ENCODE assay signal across 20 cellular contexts in genomic region chr1:149633632-149634261, GRCh38. TPM values are rescaled to one million over a fixed set of nuclear protein-coding genes. Genes with fewer than 3 reads are reported as not detected.
DNase-seq lines count a peak whose midpoint lies in the region; ATAC-seq, FAIRE-seq and TF ChIP-seq lines count a peak whose summit lies in the region.
"Not testable (repeated sequence)": the region's sequence is repeated elsewhere in the genome, so short reads cannot be mapped to it uniquely, and the experiment has no call there.
"Had no signal": no experiment of that assay in that cellular context is flagged by ENCODE, and none has a peak within 500 bp of the region (broad histone marks: within the 10 kb centered on the region; RNA-seq: fewer than 3 reads in every experiment).

No MANE protein-coding gene starts in this region.

- POLR2A ChIA-PET in Caco-2 (lab: Charles Lee); activated CD4-positive, alpha-beta memory T cell treated with anti-CD3 and anti-CD28 coated beads, Interleukin-2, amount 10 ng/mL, durations not matched to agents 7 days and 5 days (lab: Charles Lee); K562 (lab: Yijun Ruan, JAX): not testable (repeated sequence)

- 3% methylated on average over 7 of the region's 9 CpGs for WGBS in K562 (ENCODE audit: insufficient coverage, low coverage, missing lambda C conversion rate)

- H3K4me1 Mint-ChIP-seq in Caco-2 (ENCODE audit: low read depth, unreplicated experiment) (peaks cover 19% of the 10 kb centered on the region), nephron progenitor cell (peaks cover 29% of the 10 kb centered on the region)
- H3K4me1 Mint-ChIP-seq in activated CD4-positive, alpha-beta memory T cell treated with anti-CD3 and anti-CD28 coated beads, Interleukin-2, amount 10 ng/mL, durations not matched to agents 7 days and 5 days, result peaks cover 35% of the 10 kb centered on the region
- peaks cover 36% of the 10 kb centered on the region for H3K4me1 Mint-ChIP-seq in stimulated activated naive CD8-positive, alpha-beta T cell treated with anti-CD3 and anti-CD28 coated beads, Interleukin-15, Interleukin-2, amounts not matched to agents 100 ng/mL and 50 ng/mL, for 24 hours (ENCODE audit: low read depth)

- peak overlapping the region; percentile 58 for H3K4me3 Mint-ChIP-seq in Caco-2 (ENCODE audit: unreplicated experiment)
- H3K4me3 Mint-ChIP-seq in activated CD4-positive, alpha-beta memory T cell treated with anti-CD3 and anti-CD28 coated beads, Interleukin-2, amount 10 ng/mL, durations not matched to agents 7 days and 5 days, result peak overlapping the region; percentile 48
- H3K4me3 Mint-ChIP-seq in nephron progenitor cell, result peak overlapping the region; percentile 58
- peak overlapping the region; percentile 63 for H3K4me3 Mint-ChIP-seq in stimulated activated naive CD8-positive, alpha-beta T cell treated with anti-CD3 and anti-CD28 coated beads, Interleukin-15, Interleukin-2, amounts not matched to agents 100 ng/mL and 50 ng/mL, for 24 hours

- TF ChIP-seq CTCF in Caco-2 (IDR thresholded peaks at IDR 0.05; ENCODE audit: insufficient read depth in 1 of 2, low read depth in 1 of 2, low read length in 1 of 2, severe bottlenecking in 1 of 2, unreplicated experiment in 1 of 2); K562 (IDR thresholded peaks at IDR 0.05 in 2 of 3, conservative IDR thresholded peaks at IDR 0.05 in 1 of 3; ENCODE audit: insufficient read depth in 2 of 3, low read depth in 1 of 3, low read length in 3 of 3); nephron progenitor cell (IDR thresholded peaks at IDR 0.05): not testable (repeated sequence)

- FAIRE-seq in K562 (lab: Jason Lieb, UNC), result not testable (repeated sequence)

- not testable (repeated sequence) for H3K9me3 Mint-ChIP-seq in Caco-2 (ENCODE audit: unreplicated experiment); activated CD4-positive, alpha-beta memory T cell treated with anti-CD3 and anti-CD28 coated beads, Interleukin-2, amount 10 ng/mL, durations not matched to agents 7 days and 5 days; nephron progenitor cell; stimulated activated naive CD8-positive, alpha-beta T cell treated with anti-CD3 and anti-CD28 coated beads, Interleukin-15, Interleukin-2, amounts not matched to agents 100 ng/mL and 50 ng/mL, for 24 hours

- intact Hi-C loops in Caco-2 (cut with micrococcal nuclease; ENCODE audit: unreplicated experiment); K562 (cut with micrococcal nuclease): not testable (repeated sequence)

- in situ Hi-C loops in K562 (cut with MboI), result not testable (repeated sequence)

- H3K4me2 ChIP-seq in K562 (ENCODE audit: insufficient read depth, low read length), result peak overlapping the region; percentile 60; the same call in 1 of the 2 replicates

- H3K9ac ChIP-seq in K562 (ENCODE audit: insufficient read depth in 1 of 2, low read depth in 2 of 2, low read length in 2 of 2), result not testable (repeated sequence)

- H2AFZ ChIP-seq in K562 (ENCODE audit: low read depth, low read length), result not testable (repeated sequence)

- not testable (repeated sequence) for H3K79me2 ChIP-seq in K562 (ENCODE audit: control insufficient read depth, insufficient read depth, low read length)

- not testable (repeated sequence) for H4K20me1 ChIP-seq in K562 (replicated peaks; ENCODE audit: control insufficient read depth, insufficient read depth, low read length)

- not testable (repeated sequence) for TF ChIP-seq EP300 in K562 (IDR thresholded peaks at IDR 0.05; ENCODE audit: low read length)

- not testable (repeated sequence) for H3K27ac ChIP-seq in K562 (ENCODE audit: extremely low read depth, low read depth, low read length)

- H3K27ac Mint-ChIP-seq in Caco-2 (ENCODE audit: unreplicated experiment), result not testable (repeated sequence)
- peak overlapping the region; percentile 81 for H3K27ac Mint-ChIP-seq in activated CD4-positive, alpha-beta memory T cell treated with anti-CD3 and anti-CD28 coated beads, Interleukin-2, amount 10 ng/mL, durations not matched to agents 7 days and 5 days
- peak overlapping the region; percentile 74 for H3K27ac Mint-ChIP-seq in nephron progenitor cell
- peak overlapping the region; percentile 70 for H3K27ac Mint-ChIP-seq in stimulated activated naive CD8-positive, alpha-beta T cell treated with anti-CD3 and anti-CD28 coated beads, Interleukin-15, Interleukin-2, amounts not matched to agents 100 ng/mL and 50 ng/mL, for 24 hours

- DNase-seq in Caco-2, nephron progenitor cell: not testable (repeated sequence)
- DNase-seq in T-helper 1 cell, result peak in 3 of 5 donors; percentile 14 to 15 (median 14)
- peak; percentile 32 for DNase-seq in activated CD4-positive, alpha-beta memory T cell treated with anti-CD3 and anti-CD28 coated beads, Interleukin-2, amount 10 ng/mL, durations not matched to agents 7 days and 5 days
- DNase-seq in activated effector memory CD4-positive, alpha-beta T cell treated with anti-CD3 and anti-CD28 coated beads, Interleukin-2, amount 50 U/mL, for 16 hours, result peak; percentile 67
- peak in 1 of 4 experiments; percentile 5 for DNase-seq in K562 (ENCODE audit: extremely low read depth in 1 of 4, low spot score in 3 of 4)
- DNase-seq in left kidney (ENCODE audit: low read depth, low spot score), result peak; percentile 34

- H3K36me3 ChIP-seq in Caco-2 (ENCODE audit: control insufficient read depth, insufficient read depth, low read length); K562 (ENCODE audit: control insufficient read depth, insufficient read depth, low read length): not testable (repeated sequence)

- H3K36me3 Mint-ChIP-seq in Caco-2 (ENCODE audit: insufficient read depth, unreplicated experiment), result peaks cover 15% of the 10 kb centered on the region
- not testable (repeated sequence) for H3K36me3 Mint-ChIP-seq in activated CD4-positive, alpha-beta memory T cell treated with anti-CD3 and anti-CD28 coated beads, Interleukin-2, amount 10 ng/mL, durations not matched to agents 7 days and 5 days (ENCODE audit: low read depth); nephron progenitor cell (ENCODE audit: low read depth); stimulated activated naive CD8-positive, alpha-beta T cell treated with anti-CD3 and anti-CD28 coated beads, Interleukin-15, Interleukin-2, amounts not matched to agents 100 ng/mL and 50 ng/mL, for 24 hours (ENCODE audit: low read depth)

- not testable (repeated sequence) for H3K27me3 ChIP-seq in Caco-2 (replicated peaks; ENCODE audit: control insufficient read depth, insufficient read depth, low read length); K562 (ENCODE audit: control insufficient read depth in 2 of 2, insufficient read depth in 2 of 2, low read length in 2 of 2)

- CTCF ChIA-PET in Caco-2 (lab: Charles Lee); activated CD4-positive, alpha-beta memory T cell treated with anti-CD3 and anti-CD28 coated beads, Interleukin-2, amount 10 ng/mL, durations not matched to agents 7 days and 5 days (lab: Charles Lee); K562 (lab: Yijun Ruan, JAX; ENCODE audit: low intra/inter-chr PET ratio): not testable (repeated sequence)

- H3K9me3 ChIP-seq in Caco-2; K562 (replicated peaks; ENCODE audit: control insufficient read depth, insufficient read depth, low read depth, low read length): not testable (repeated sequence)

- not testable (repeated sequence) for BruUV-seq in Caco-2 (replicated peaks; lab: Mats Ljungman, UMichigan); K562 (replicated peaks; lab: Mats Ljungman, UMichigan)

- not testable (repeated sequence) for H3K4me3 ChIP-seq in Caco-2 (ENCODE audit: low read depth, low read length); K562

- not testable (repeated sequence) for H3K27me3 Mint-ChIP-seq in Caco-2 (ENCODE audit: insufficient read depth, unreplicated experiment); activated CD4-positive, alpha-beta memory T cell treated with anti-CD3 and anti-CD28 coated beads, Interleukin-2, amount 10 ng/mL, durations not matched to agents 7 days and 5 days; nephron progenitor cell (ENCODE audit: low read depth, poor library complexity); stimulated activated naive CD8-positive, alpha-beta T cell treated with anti-CD3 and anti-CD28 coated beads, Interleukin-15, Interleukin-2, amounts not matched to agents 100 ng/mL and 50 ng/mL, for 24 hours

- TF ChIP-seq RAD21 in K562 (CRISPR knock-in tag; conservative IDR thresholded peaks at IDR 0.05 in 1 of 2, IDR thresholded peaks at IDR 0.05 in 1 of 2), result not testable (repeated sequence)

- TF ChIP-seq POLR2A in K562 (conservative IDR thresholded peaks at IDR 0.05), result not testable (repeated sequence)

- H3K9me1 ChIP-seq in K562 (ENCODE audit: control insufficient read depth, insufficient read depth, low read length), result not testable (repeated sequence)

- H3K4me1 ChIP-seq in Caco-2; K562 (replicated peaks in 1 of 2; ENCODE audit: control insufficient read depth in 2 of 2, insufficient read depth in 2 of 2, low read length in 2 of 2): not testable (repeated sequence)

- ATAC-seq in K562, result peak; percentile 5

TF ChIP-seq in K562, 482 proteins besides CTCF, POLR2A, EP300 and RAD21 (continues in another document):
- TF ChIP-seq MTA2 (IDR thresholded peaks at IDR 0.05; ENCODE audit: low read depth), result peak; percentile 37; the same call in 1 of the 2 replicates

RNA-seq across cellular contexts. Expression of gene PPIAL4C, which starts 50.1 kb away (rescaled TPM):
- not detected in 2 replicates for total RNA-seq in Caco-2 (2022)
- 1 to 10 TPM; 1.1 to 1.9 TPM for total RNA-seq in activated CD4-positive, alpha-beta memory T cell treated with anti-CD3 and anti-CD28 coated beads, Interleukin-2, amount 10 ng/mL, durations not matched to agents 7 days and 5 days
- total RNA-seq in K562 (2011; cell fraction: chromatin; rRNA removed; ENCODE audit: low replicate concordance), result not detected in 2 replicates
- total RNA-seq in K562 (2011; cell fraction: nucleolus; rRNA removed), result not detected in 2 replicates
- total RNA-seq in K562 (2011; cell fraction: nucleoplasm; rRNA removed), result not detected in 2 replicates
- total RNA-seq in K562 (2014; rRNA removed), result not detected in 2 replicates
- total RNA-seq in K562 (2014; rRNA removed; fragmentation: Illumina TruSeq; extraction: Trizol), result not detected in 2 replicates
- total RNA-seq in K562 (2015; rRNA removed; fragmentation: Illumina TruSeq; extraction: Trizol), result not detected in 2 replicates
- 0.35 TPM in 1 of 2 replicates, not detected in the other for total RNA-seq in K562 (2021)
- polyA plus RNA-seq in K562 (2011; rRNA removed), result not detected in 2 replicates
- not detected in 2 replicates for polyA plus RNA-seq in K562 (2011; cell fraction: cytosol; rRNA removed)
- polyA plus RNA-seq in K562 (2011; cell fraction: nucleus; rRNA removed), result not detected in 2 replicates
- not detected in 2 replicates for polyA plus RNA-seq in K562 (2012)
- not detected in 2 replicates for polyA plus RNA-seq in K562 (2014; fragmentation: Illumina TruSeq; extraction: Trizol)
- not detected for polyA plus RNA-seq in K562 (2014; fragmentation: Nextera tagmentation; extraction: Ambion mirVana)
- not detected in 2 replicates for polyA plus RNA-seq in K562 (2014; rRNA removed)
- not detected in 2 replicates for polyA minus RNA-seq in K562 (2011; rRNA and poly(A)+ RNA removed)
- not detected in 2 replicates for polyA minus RNA-seq in K562 (2011; cell fraction: cytosol; rRNA and poly(A)+ RNA removed)
- polyA minus RNA-seq in K562 (2011; cell fraction: nucleus; rRNA and poly(A)+ RNA removed), result not detected in 2 replicates
- total RNA-seq: body of pancreas, dermis microvascular lymphatic vessel endothelial cell, frontal cortex, heart right ventricle, kidney epithelial cell, PC-9, right atrium auricular region, Right ventricle myocardium inferior, smooth muscle cell, tibial nerve had no signal
- polyA plus RNA-seq: H1, SK-N-SH, smooth muscle cell had no signal
